8 cellular contexts compared by ENCODE assay signal in the genomic region with DNA sequence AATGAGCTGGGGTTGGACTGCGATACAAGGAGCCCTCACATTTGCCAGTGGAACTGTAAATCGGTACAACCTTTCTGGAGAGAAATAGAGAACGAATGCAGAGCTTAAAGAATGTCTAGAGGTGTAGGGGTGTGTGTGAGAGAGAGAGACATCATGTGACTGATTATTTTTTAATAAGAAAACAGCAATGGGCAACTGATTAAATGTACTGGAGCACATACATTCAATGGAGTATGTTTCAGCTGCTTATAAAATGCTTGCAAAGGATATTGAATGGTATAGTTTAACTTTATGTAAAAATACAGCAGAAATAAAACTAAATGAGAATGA. TPM values are rescaled to one million over a fixed set of nuclear protein-coding genes. Genes with fewer than 3 reads are reported as not detected.
A peak's percentile ranks its signal among the peaks of the same experiment; 100 is the strongest.
DNase-seq lines count a peak whose midpoint lies in the region; ATAC-seq and TF ChIP-seq lines count a peak whose summit lies in the region.

No MANE protein-coding gene starts in this region.

- H3K36me3 ChIP-seq in ACC112 (ENCODE audit: insufficient read depth, low read length) (peaks cover 6% of the 10 kb centered on the region; the same call in 1 of the 2 replicates), liver (ENCODE audit: control insufficient read depth in 4 of 4, insufficient read depth in 3 of 4, low read depth in 1 of 4, low read length in 3 of 4) (no peaks in the 10 kb centered on the region), tibial nerve (peaks cover 0 to 14% (median 0%) of the 10 kb centered on the region in 3 donors)

- WGBS in liver: under 1% methylated on average over 3 of the region's 3 CpGs
- 0% methylated on average over 3 of the region's 3 CpGs for WGBS in tibial nerve, 2 donors

- ATAC-seq in GM19035 (IDR thresholded peaks at IDR 0.05; ENCODE audit: unreplicated experiment): peak; percentile 29
- peak; percentile 17 for ATAC-seq in HG03196 (IDR thresholded peaks at IDR 0.05; ENCODE audit: unreplicated experiment)

- H3K9me3 ChIP-seq in liver (ENCODE audit: control insufficient read depth in 4 of 4, low read length in 3 of 4): no peaks in the 10 kb centered on the region
- H3K9me3 ChIP-seq in tibial nerve: no peaks in the 10 kb centered on the region

- no peak for TF ChIP-seq EP300 in tibial nerve (IDR thresholded peaks at IDR 0.05)

- H3K79me2 ChIP-seq in ACC112 (ENCODE audit: control insufficient read depth, insufficient read depth, low read length, unreplicated experiment): no peaks in the 10 kb centered on the region

- no peak for DNase-seq in astrocyte of the cerebellum (ENCODE audit: low read depth)
- no peak for DNase-seq in tibial nerve (ENCODE audit: low spot score in 2 of 2)
- no peak for DNase-seq in stimulated activated naive CD4-positive, alpha-beta T cell treated with Interleukin-2 at 50 U/mL for 16 hours (lab: John Stamatoyannopoulos, UW)
- no peak for DNase-seq in GM19240 (ENCODE audit: insufficient read length, low spot score)

- TF ChIP-seq CTCF in astrocyte of the cerebellum (IDR thresholded peaks at IDR 0.05; ENCODE audit: low read depth, low read length, missing control alignments): no peak
- no peak for TF ChIP-seq CTCF in liver (IDR thresholded peaks at IDR 0.05; ENCODE audit: low read depth, low read length, missing input control)
- no peak for TF ChIP-seq CTCF in tibial nerve (IDR thresholded peaks at IDR 0.05)

- H3K27ac ChIP-seq in ACC112 (ENCODE audit: low read depth, low read length): peak overlapping the region; percentile 83
- peak overlapping the region; percentile 96 to 100 for H3K27ac ChIP-seq in liver (ENCODE audit: low read depth in 1 of 2, low read length in 2 of 2)
- peak overlapping the region; percentile 88 to 97 (median 94) for H3K27ac ChIP-seq in tibial nerve

- H3K4me3 ChIP-seq in ACC112 (ENCODE audit: low read depth, low read length) (peak overlapping the region; percentile 88), astrocyte of the cerebellum (ENCODE audit: low read depth, low read length) (peak overlapping the region; percentile 72), liver (ENCODE audit: low read depth in 1 of 3, low read length in 3 of 3) (peak overlapping the region; percentile 81 to 92 (median 87)), tibial nerve (peak overlapping the region; percentile 54 to 76 (median 66))

- H2AFZ ChIP-seq in ACC112 (ENCODE audit: low read length, unreplicated experiment): peak overlapping the region; percentile 94

- H3K9ac ChIP-seq in liver (ENCODE audit: low read depth in 1 of 2, low read length in 2 of 2): peak overlapping the region; percentile 98 to 100

- H3K27me3 ChIP-seq in ACC112 (ENCODE audit: insufficient read depth, low read length) (no peaks in the 10 kb centered on the region), liver (ENCODE audit: control insufficient read depth in 4 of 4, insufficient read depth in 4 of 4, low read length in 3 of 4) (no peaks in the 10 kb centered on the region), tibial nerve (no peaks in the 10 kb centered on the region)

- TF ChIP-seq RAD21 in liver (IDR thresholded peaks at IDR 0.05): no peak

- H3K4me1 ChIP-seq in ACC112 (ENCODE audit: control insufficient read depth, insufficient read depth, low read length, unreplicated experiment) (peaks cover 5% of the 10 kb centered on the region), liver (ENCODE audit: control insufficient read depth in 4 of 4, insufficient read depth in 4 of 4, low read length in 3 of 4) (peaks cover 4 to 17% (median 4%) of the 10 kb centered on the region in 4 donors), tibial nerve (peaks cover 0 to 23% (median 6%) of the 10 kb centered on the region in 4 donors)

- no peak for TF ChIP-seq POLR2A in tibial nerve (IDR thresholded peaks at IDR 0.05)

- in situ Hi-C loops in astrocyte of the cerebellum (cut with HindIII; ENCODE audit: low sequenced_read_pairs): no loop called here

TF ChIP-seq in liver, 16 proteins besides CTCF, POLR2A, EP300 and RAD21:
- TF ChIP-seq YY1 (IDR thresholded peaks at IDR 0.05): no peak
- TF ChIP-seq FOXA2 (IDR thresholded peaks at IDR 0.05): no peak
- no peak for TF ChIP-seq HNF4A (conservative IDR thresholded peaks at IDR 0.05)
- no peak for TF ChIP-seq MAX (IDR thresholded peaks at IDR 0.05)
- TF ChIP-seq, protein P1, sequence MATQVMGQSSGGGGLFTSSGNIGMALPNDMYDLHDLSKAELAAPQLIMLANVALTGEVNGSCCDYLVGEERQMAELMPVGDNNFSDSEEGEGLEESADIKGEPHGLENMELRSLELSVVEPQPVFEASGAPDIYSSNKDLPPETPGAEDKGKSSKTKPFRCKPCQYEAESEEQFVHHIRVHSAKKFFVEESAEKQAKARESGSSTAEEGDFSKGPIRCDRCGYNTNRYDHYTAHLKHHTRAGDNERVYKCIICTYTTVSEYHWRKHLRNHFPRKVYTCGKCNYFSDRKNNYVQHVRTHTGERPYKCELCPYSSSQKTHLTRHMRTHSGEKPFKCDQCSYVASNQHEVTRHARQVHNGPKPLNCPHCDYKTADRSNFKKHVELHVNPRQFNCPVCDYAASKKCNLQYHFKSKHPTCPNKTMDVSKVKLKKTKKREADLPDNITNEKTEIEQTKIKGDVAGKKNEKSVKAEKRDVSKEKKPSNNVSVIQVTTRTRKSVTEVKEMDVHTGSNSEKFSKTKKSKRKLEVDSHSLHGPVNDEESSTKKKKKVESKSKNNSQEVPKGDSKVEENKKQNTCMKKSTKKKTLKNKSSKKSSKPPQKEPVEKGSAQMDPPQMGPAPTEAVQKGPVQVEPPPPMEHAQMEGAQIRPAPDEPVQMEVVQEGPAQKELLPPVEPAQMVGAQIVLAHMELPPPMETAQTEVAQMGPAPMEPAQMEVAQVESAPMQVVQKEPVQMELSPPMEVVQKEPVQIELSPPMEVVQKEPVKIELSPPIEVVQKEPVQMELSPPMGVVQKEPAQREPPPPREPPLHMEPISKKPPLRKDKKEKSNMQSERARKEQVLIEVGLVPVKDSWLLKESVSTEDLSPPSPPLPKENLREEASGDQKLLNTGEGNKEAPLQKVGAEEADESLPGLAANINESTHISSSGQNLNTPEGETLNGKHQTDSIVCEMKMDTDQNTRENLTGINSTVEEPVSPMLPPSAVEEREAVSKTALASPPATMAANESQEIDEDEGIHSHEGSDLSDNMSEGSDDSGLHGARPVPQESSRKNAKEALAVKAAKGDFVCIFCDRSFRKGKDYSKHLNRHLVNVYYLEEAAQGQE (IDR thresholded peaks at IDR 0.05): no peak
- TF ChIP-seq, protein P2, sequence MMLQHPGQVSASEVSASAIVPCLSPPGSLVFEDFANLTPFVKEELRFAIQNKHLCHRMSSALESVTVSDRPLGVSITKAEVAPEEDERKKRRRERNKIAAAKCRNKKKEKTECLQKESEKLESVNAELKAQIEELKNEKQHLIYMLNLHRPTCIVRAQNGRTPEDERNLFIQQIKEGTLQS (IDR thresholded peaks at IDR 0.05): no peak
- TF ChIP-seq SP1 (IDR thresholded peaks at IDR 0.05): no peak
- no peak for TF ChIP-seq EGR1 (IDR thresholded peaks at IDR 0.05; ENCODE audit: low read depth in 2 of 2)
- TF ChIP-seq TAF1 (conservative IDR thresholded peaks at IDR 0.05): no peak

RNA-seq across cellular contexts. Expression of gene TMEM17, which starts 0.4 kb away (rescaled TPM):
- 1 to 10 TPM in 1 of 2 donors, under 1 TPM in 1; 0.70 to 1.9 TPM for total RNA-seq in liver
- polyA plus RNA-seq in liver: 1 to 10 TPM in 1 of 2 donors, under 1 TPM in 1; 0.73 to 1.8 TPM
- total RNA-seq in tibial nerve: 1 to 10 TPM; 1.7 to 5.9 (median 3.2) TPM
